In the genomic region with DNA sequence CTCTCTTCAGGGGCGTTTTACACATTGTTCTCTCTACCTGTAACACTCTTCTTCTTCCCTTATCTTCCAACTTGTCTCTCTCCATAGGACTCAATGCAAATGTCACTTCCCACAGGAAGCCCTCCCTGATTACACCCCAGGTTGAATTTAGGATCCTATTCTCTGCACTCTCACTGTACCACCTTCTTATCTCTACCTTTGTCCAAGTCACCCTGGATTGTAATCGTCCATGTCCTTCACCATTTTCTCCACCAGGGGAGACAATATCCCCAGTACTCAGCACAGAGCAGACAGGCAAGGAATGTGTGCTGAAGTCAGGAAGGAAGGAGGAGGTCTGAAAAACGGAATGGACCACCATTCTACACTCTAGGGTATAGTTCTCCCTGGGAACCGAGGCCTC, we compare ENCODE assay signal across 12 cellular contexts. TPM values are rescaled to one million over a fixed set of nuclear protein-coding genes. Genes with fewer than 3 reads are reported as not detected.
A peak's percentile ranks its signal among the peaks of the same experiment; 100 is the strongest.
DNase-seq lines count a peak whose midpoint lies in the region; ATAC-seq, FAIRE-seq and TF ChIP-seq lines count a peak whose summit lies in the region.
"Had no signal": no experiment of that assay in that cellular context is flagged by ENCODE, and none has a peak within 500 bp of the region (broad histone marks: within the 10 kb centered on the region; RNA-seq: fewer than 3 reads in every experiment).

No MANE protein-coding gene starts in this region.

- intact Hi-C loops in colonic mucosa (cut with DNase I): no loop called here
- intact Hi-C loops in kidney (cut with DNase I): no loop called here
- intact Hi-C loops in head of caudate nucleus (cut with DNase I): no loop called here

- H3K27ac Mint-ChIP-seq in nephron progenitor cell: no peak overlapping the region
- H3K27ac Mint-ChIP-seq: nephron had no signal

- no peaks in the 10 kb centered on the region for H3K4me1 ChIP-seq in colonic mucosa
- H3K4me1 ChIP-seq in kidney (ENCODE audit: control insufficient read depth in 1 of 2, insufficient read depth in 1 of 2, low read depth in 1 of 2, low read length in 2 of 2): no peaks in the 10 kb centered on the region

- no peak overlapping the region for H3K4me3 ChIP-seq in colonic mucosa
- H3K4me3 ChIP-seq in kidney (ENCODE audit: low read length in 2 of 2): no peak overlapping the region

- DNase-seq in DMS 273 (lab: John Stamatoyannopoulos, UW; ENCODE audit: unreplicated experiment) (peak; percentile 41), DMS 273 treated with DMSO at 0.1 percent for 48 hours (lab: John Stamatoyannopoulos, UW) (no peak), colonic mucosa (no peak), nephron progenitor cell (no peak), kidney (no peak), head of caudate nucleus (no peak)
- DNase-seq: NCI-H526 treated with DMSO at 0.1 percent for 48 hours had no signal

- no peaks in the 10 kb centered on the region for H3K36me3 Mint-ChIP-seq in nephron progenitor cell (ENCODE audit: low read depth)

- H3K36me3 ChIP-seq in colonic mucosa (no peaks in the 10 kb centered on the region), kidney (ENCODE audit: control insufficient read depth in 1 of 2, insufficient read depth in 2 of 2, low read length in 2 of 2) (no peaks in the 10 kb centered on the region)

- no peaks in the 10 kb centered on the region for H3K9me3 ChIP-seq in colonic mucosa
- H3K9me3 ChIP-seq in kidney (ENCODE audit: control insufficient read depth in 1 of 2, low read length in 2 of 2): peaks cover 0 to 2% of the 10 kb centered on the region in 2 donors

- FAIRE-seq in kidney (lab: Jason Lieb, UNC): no peak
- FAIRE-seq: A204.1 had no signal

- peaks cover 6% of the 10 kb centered on the region for H3K9me3 Mint-ChIP-seq in nephron progenitor cell

- H3K4me3 Mint-ChIP-seq in nephron progenitor cell: no peak overlapping the region
- H3K4me3 Mint-ChIP-seq: nephron had no signal

- H3K9ac ChIP-seq in colonic mucosa (ENCODE audit: low read depth in 2 of 2, low read length in 2 of 2) (no peak overlapping the region), kidney (ENCODE audit: low read length in 2 of 2) (no peak overlapping the region)

- peaks cover 23% of the 10 kb centered on the region for H3K4me1 Mint-ChIP-seq in nephron progenitor cell
- H3K4me1 Mint-ChIP-seq: nephron had no signal

- no peaks in the 10 kb centered on the region for H3K27me3 ChIP-seq in colonic mucosa

- TF ChIP-seq CTCF in LNCAP (IDR thresholded peaks at IDR 0.05): peak; percentile 36
- TF ChIP-seq CTCF in colonic mucosa (IDR thresholded peaks at IDR 0.05): peak; percentile 35
- TF ChIP-seq CTCF in nephron progenitor cell (IDR thresholded peaks at IDR 0.05): peak; percentile 39
- no peak for TF ChIP-seq CTCF in kidney (IDR thresholded peaks at IDR 0.05; ENCODE audit: borderline replicate concordance, extremely low read depth, insufficient read depth)

- no peak overlapping the region for H3K27ac ChIP-seq in colonic mucosa
- no peak overlapping the region for H3K27ac ChIP-seq in kidney (ENCODE audit: low read depth in 2 of 2, low read length in 2 of 2)

- peaks cover 14% of the 10 kb centered on the region for H3K27me3 Mint-ChIP-seq in nephron progenitor cell (ENCODE audit: low read depth, poor library complexity)

- no peak for ATAC-seq in HG02588 (IDR thresholded peaks at IDR 0.05; ENCODE audit: unreplicated experiment)

RNA-seq across cellular contexts. Expression of gene C16orf82, which starts 14.1 kb away (rescaled TPM):
- total RNA-seq in colonic mucosa (not detected), kidney (not detected)
- not detected for polyA plus RNA-seq in kidney (ENCODE audit: insufficient read depth, low read depth, low replicate concordance)
- total RNA-seq: activated CD8-positive, alpha-beta memory T cell treated with anti-CD3 and anti-CD28 coated beads for 36 hours had no signal
